ENCODE assay signal across 8 cellular contexts in genomic region chr19:1249298-1249989, GRCh38. TPM values are rescaled to one million over a fixed set of nuclear protein-coding genes. Genes with fewer than 3 reads are reported as not detected.
A peak's percentile ranks its signal among the peaks of the same experiment; 100 is the strongest.
DNase-seq lines count a peak whose midpoint lies in the region; ATAC-seq and TF ChIP-seq lines count a peak whose summit lies in the region.

No MANE protein-coding gene starts in this region.

- H3K4me2 ChIP-seq in IMR-90 (ENCODE audit: low read depth, low read length) (no peak overlapping the region), OCI-LY1 (ENCODE audit: low read length) (peak overlapping the region; percentile 85)

- TF ChIP-seq CTCF in IMR-90 (conservative IDR thresholded peaks at IDR 0.05; ENCODE audit: low read depth, low read length): no peak
- TF ChIP-seq CTCF in OCI-LY1 (IDR thresholded peaks at IDR 0.05; ENCODE audit: low read length): no peak
- no peak for TF ChIP-seq CTCF in epithelial cell of esophagus (IDR thresholded peaks at IDR 0.05; ENCODE audit: insufficient read depth, low read depth, low read length, missing control alignments)
- no peak for TF ChIP-seq CTCF in mucosa of descending colon (IDR thresholded peaks at IDR 0.05)

- H4K91ac ChIP-seq in IMR-90 (ENCODE audit: insufficient read depth, low read depth, low read length): peak overlapping the region; percentile 55; the same call in 1 of the 2 replicates

- peak overlapping the region in 1 of 2 experiments; percentile 48; a peak in 1 of 4 replicates for H4K8ac ChIP-seq in IMR-90 (ENCODE audit: low read depth in 2 of 2, low read length in 2 of 2)

- H3F3A ChIP-seq in OCI-LY1 (ENCODE audit: insufficient read depth, low read length): no peaks in the 10 kb centered on the region

- no TSS peak for BruUV-seq in IMR-90 (replicated peaks; lab: Mats Ljungman, UMichigan)

- dilution Hi-C loops in IMR-90 (cut with HindIII; ENCODE audit: low sequenced_read_pairs, unreplicated experiment): no loop called here

- H3K9ac ChIP-seq in IMR-90 (ENCODE audit: low read depth, low read length) (peak overlapping the region; percentile 78), OCI-LY1 (ENCODE audit: low read length) (peak overlapping the region; percentile 91)

- peaks cover 64% of the 10 kb centered on the region for H4K20me1 ChIP-seq in IMR-90 (ENCODE audit: insufficient read depth, low read length)
- no peaks in the 10 kb centered on the region for H4K20me1 ChIP-seq in OCI-LY1 (ENCODE audit: insufficient read depth, low read length)

- H3K56ac ChIP-seq in IMR-90 (ENCODE audit: extremely low read depth, insufficient read depth, low read length): 0 out of 2 replicates have a peak overlapping the region, but pooled peaks have one; percentile 5

- POLR2A ChIA-PET in IMR-90 (lab: Charles Lee; ENCODE audit: unreplicated experiment): interaction anchor here (0.5 to 1.0 kb wide), 2 partner anchors 9 to 19 kb away, joined by 3 to 4 read pairs; no protein-coding TSS in a partner anchor

- H3K27me3 ChIP-seq in IMR-90 (ENCODE audit: control insufficient read depth, insufficient read depth, low read length) (no peaks in the 10 kb centered on the region), OCI-LY1 (ENCODE audit: insufficient read depth, low read length) (no peaks in the 10 kb centered on the region)

- no peak overlapping the region for H3K23ac ChIP-seq in IMR-90 (ENCODE audit: low read depth, low read length)

- peak overlapping the region; percentile 4; the same call in 1 of the 2 replicates for H2BK120ac ChIP-seq in IMR-90 (ENCODE audit: low read depth, low read length)

- TF ChIP-seq RAD21 in IMR-90 (IDR thresholded peaks at IDR 0.05; ENCODE audit: low read length): no peak

- CTCF ChIA-PET in IMR-90 (lab: Yijun Ruan, JAX): no interaction called here

- no peaks in the 10 kb centered on the region for H3K79me2 ChIP-seq in OCI-LY1 (ENCODE audit: insufficient read depth, low read length)

- H2BK5ac ChIP-seq in IMR-90 (ENCODE audit: low read depth, low read length, poor library complexity, severe bottlenecking): peak overlapping the region; percentile 97

- H3K9me1 ChIP-seq in IMR-90 (ENCODE audit: insufficient read depth, low read length): no peaks in the 10 kb centered on the region

- DNase-seq in COLO829 (ENCODE audit: low spot score): peak; percentile 76
- peak; percentile 96 for DNase-seq in IMR-90
- peak; percentile 91 for DNase-seq in activated T-cell treated with anti-CD3 and anti-CD28 coated beads for 24 hours (ENCODE audit: low read depth)
- DNase-seq in epithelial cell of esophagus (ENCODE audit: low read depth): peak; percentile 96
- peak; percentile 96 to 97 (median 96) for DNase-seq in mucosa of descending colon
- peak; percentile 86 for DNase-seq in stimulated activated CD8-positive, alpha-beta memory T cell treated with anti-CD3 and anti-CD28 coated beads, Interleukin-4, amount 100 ng/mL, for 1 hour (ENCODE audit: low read depth in 2 of 2, low spot score in 1 of 2)

- H4K5ac ChIP-seq in IMR-90 (ENCODE audit: low read depth, low read length): no peak overlapping the region

- no peak overlapping the region for H3K18ac ChIP-seq in IMR-90 (ENCODE audit: low read depth, low read length)

- peaks cover 0 to 36% of the 10 kb centered on the region in 2 experiments; a peak in 2 of 4 replicates for H3K79me1 ChIP-seq in IMR-90 (ENCODE audit: low read depth in 1 of 2, low read length in 2 of 2)

- in situ Hi-C loops in IMR-90 (cut with MboI; ENCODE audit: low sequenced_read_pairs): no loop called here

- ATAC-seq in GM21423 (IDR thresholded peaks at IDR 0.05; ENCODE audit: unreplicated experiment) (peak; percentile 43), IMR-90 (ENCODE audit: low read depth) (peak; percentile 38), mucosa of descending colon (peak; percentile 52)

- no peak overlapping the region for H3K14ac ChIP-seq in IMR-90 (replicated peaks; ENCODE audit: low read depth, low read length)

- peak overlapping the region; percentile 41; the same call in 1 of the 2 replicates for H3K4ac ChIP-seq in IMR-90 (ENCODE audit: low read depth, low read length)

- H3K4me3 ChIP-seq in IMR-90 (ENCODE audit: insufficient read depth, low read depth, low read length) (peak overlapping the region; percentile 94), OCI-LY1 (ENCODE audit: low read depth, low read length, poor library complexity, severe bottlenecking) (peak overlapping the region; percentile 76), epithelial cell of esophagus (ENCODE audit: low read length) (peak overlapping the region; percentile 75), mucosa of descending colon (peak overlapping the region; percentile 56)

- H2AK5ac ChIP-seq in IMR-90 (ENCODE audit: low read depth, low read length): 0 out of 2 replicates have a peak overlapping the region, but pooled peaks have one; percentile 54

- no peak overlapping the region for H2BK20ac ChIP-seq in IMR-90 (ENCODE audit: low read depth, low read length)

- H3K9me3 ChIP-seq in IMR-90 (ENCODE audit: control insufficient read depth, insufficient read depth, low read length): no peaks in the 10 kb centered on the region
- no peaks in the 10 kb centered on the region for H3K9me3 ChIP-seq in OCI-LY1 (ENCODE audit: low read length)
- no peaks in the 10 kb centered on the region for H3K9me3 ChIP-seq in mucosa of descending colon

- intact Hi-C loops in IMR-90 (cut with micrococcal nuclease) (loop anchor here (1.0 kb wide), 1 partner anchor 20 kb away; the partner anchor contains the start of gene CIRBP), mucosa of descending colon (cut with DNase I, micrococcal nuclease) (no loop called here)

- peak overlapping the region; percentile 99 for H2AK9ac ChIP-seq in IMR-90 (replicated peaks; ENCODE audit: low read depth, low read length, poor library complexity)

- H3K27ac ChIP-seq in IMR-90 (ENCODE audit: insufficient read depth, low read length) (peak overlapping the region; percentile 98), OCI-LY1 (ENCODE audit: low read depth, low read length, poor library complexity, severe bottlenecking) (peak overlapping the region; percentile 48)

- TF ChIP-seq POLR2A in IMR-90 (IDR thresholded peaks at IDR 0.05; ENCODE audit: low read depth, low read length): peak; percentile 97

- peak overlapping the region; percentile 82 for H2AFZ ChIP-seq in IMR-90 (replicated peaks; ENCODE audit: low read length, poor library complexity)
- no peak overlapping the region for H2AFZ ChIP-seq in OCI-LY1 (ENCODE audit: low read length)

- H2BK15ac ChIP-seq in IMR-90 (ENCODE audit: low read depth, low read length): no peak overlapping the region

- WGBS in IMR-90 (ENCODE audit: extremely low coverage in 2 of 2, insufficient read length in 1 of 2), 2 experiments: 0% methylated on average over 15 of the region's 102 CpGs; no CpG with 5 or more reads in 1 of the 2 experiments

- H3K4me1 ChIP-seq in IMR-90 (ENCODE audit: control insufficient read depth, insufficient read depth, low read length): peaks cover 20% of the 10 kb centered on the region
- peaks cover 33% of the 10 kb centered on the region for H3K4me1 ChIP-seq in OCI-LY1 (ENCODE audit: insufficient read depth, low read length, severe bottlenecking)
- peaks cover 61% of the 10 kb centered on the region for H3K4me1 ChIP-seq in mucosa of descending colon (ENCODE audit: low read depth)

- H3K36me3 ChIP-seq in IMR-90 (ENCODE audit: control insufficient read depth, insufficient read depth, low read length): peaks cover 30% of the 10 kb centered on the region
- peaks cover 17% of the 10 kb centered on the region for H3K36me3 ChIP-seq in OCI-LY1 (ENCODE audit: insufficient read depth, low read length)
- H3K36me3 ChIP-seq in mucosa of descending colon (ENCODE audit: low read depth): peaks cover 4% of the 10 kb centered on the region

- H3K9me2 ChIP-seq in OCI-LY1 (ENCODE audit: low read depth, low read length): no peaks in the 10 kb centered on the region

TF ChIP-seq in IMR-90, 13 proteins besides CTCF, POLR2A, EP300 and RAD21 (continues in another document):
- no peak; the same call in 1 of the 2 replicates for TF ChIP-seq CHD1 (IDR thresholded peaks at IDR 0.05; ENCODE audit: low read depth, low read length)
- no peak for TF ChIP-seq FOS (IDR thresholded peaks at IDR 0.05; ENCODE audit: low read depth, low read length)
- TF ChIP-seq BHLHE40 (IDR thresholded peaks at IDR 0.05; ENCODE audit: low read depth, low read length): no peak
- no peak for TF ChIP-seq RCOR1 (IDR thresholded peaks at IDR 0.05; ENCODE audit: insufficient replicate concordance, low read length)
- TF ChIP-seq MAZ (IDR thresholded peaks at IDR 0.05; ENCODE audit: borderline replicate concordance, low read depth, low read length): peak; percentile 91

RNA-seq across cellular contexts. Expression of gene MIDN, which starts 1.1 kb away (rescaled TPM):
- total RNA-seq in IMR-90 (2012; rRNA removed) (2.2 and 2.5 TPM in 2 replicates), mucosa of descending colon (100 to 1,000 TPM; 136 to 251 (median 213) TPM)
- polyA plus RNA-seq in IMR-90 (2012; rRNA removed): 24.1 and 26.0 TPM in 2 replicates
- 39.2 and 47.7 TPM in 2 replicates for polyA plus RNA-seq in IMR-90 (2012; cell fraction: cytosol; rRNA removed)
- polyA plus RNA-seq in IMR-90 (2012; cell fraction: nucleus; rRNA removed; ENCODE audit: low replicate concordance): 97.0 and 144 TPM in 2 replicates

RNA-seq across cellular contexts. Expression of gene ATP5F1D, which starts 7.9 kb away (rescaled TPM):
- total RNA-seq in IMR-90 (2012; rRNA removed) (7.3 and 13.6 TPM in 2 replicates), mucosa of descending colon (100 to 1,000 TPM; 302 to 391 (median 378) TPM)
- 140 and 189 TPM in 2 replicates for polyA plus RNA-seq in IMR-90 (2012; rRNA removed)
- 348 and 386 TPM in 2 replicates for polyA plus RNA-seq in IMR-90 (2012; cell fraction: cytosol; rRNA removed)
- polyA plus RNA-seq in IMR-90 (2012; cell fraction: nucleus; rRNA removed; ENCODE audit: low replicate concordance): 72.4 and 213 TPM in 2 replicates

RNA-seq across cellular contexts. Expression of gene CBARP, which starts 11.6 kb away (rescaled TPM):
- total RNA-seq in IMR-90 (2012; rRNA removed): 0.18 and 0.56 TPM in 2 replicates
- polyA plus RNA-seq in IMR-90 (2012; rRNA removed): 3.9 and 8.5 TPM in 2 replicates
- polyA plus RNA-seq in IMR-90 (2012; cell fraction: cytosol; rRNA removed): 3.2 and 7.9 TPM in 2 replicates
- polyA plus RNA-seq in IMR-90 (2012; cell fraction: nucleus; rRNA removed; ENCODE audit: low replicate concordance): 24.1 and 64.4 TPM in 2 replicates
- 1 to 10 TPM in 1 of 3 donors, under 1 TPM in 2; 0.29 to 1.2 (median 0.39) TPM for total RNA-seq in mucosa of descending colon

RNA-seq across cellular contexts. Expression of gene CIRBP, which starts 19.7 kb away (rescaled TPM):
- total RNA-seq in IMR-90 (2012; rRNA removed): 226 and 299 TPM in 2 replicates
- 405 and 542 TPM in 2 replicates for polyA plus RNA-seq in IMR-90 (2012; rRNA removed)
- 562 and 617 TPM in 2 replicates for polyA plus RNA-seq in IMR-90 (2012; cell fraction: cytosol; rRNA removed)
- polyA plus RNA-seq in IMR-90 (2012; cell fraction: nucleus; rRNA removed; ENCODE audit: low replicate concordance): 2,129 and 2,924 TPM in 2 replicates
- total RNA-seq in mucosa of descending colon: 100 to 1,000 TPM; 281 to 507 (median 300) TPM

RNA-seq across cellular contexts. Expression of gene FAM174C, which starts 25.9 kb away (rescaled TPM):
- total RNA-seq in IMR-90 (2012; rRNA removed) (7.5 and 10.6 TPM in 2 replicates), mucosa of descending colon (10 to 100 TPM; 34.2 to 40.1 (median 39.8) TPM)
- polyA plus RNA-seq in IMR-90 (2012; rRNA removed): 61.8 and 93.4 TPM in 2 replicates
- 94.9 and 135 TPM in 2 replicates for polyA plus RNA-seq in IMR-90 (2012; cell fraction: cytosol; rRNA removed)
- 46.6 and 93.7 TPM in 2 replicates for polyA plus RNA-seq in IMR-90 (2012; cell fraction: nucleus; rRNA removed; ENCODE audit: low replicate concordance)

Comparison
In these comparisons a context has a peak if more than half of its experiments do, and no peak if none do; other contexts are left out.
1. Peak in every context shown above with its lines: DNase-seq, ATAC-seq, H3K4me3 ChIP-seq and H3K27ac ChIP-seq.
2. RNA of gene MIDN, which starts 1.1 kb away (total RNA-seq): 136 to 251 TPM in mucosa of descending colon; 2.2 to 2.5 TPM in IMR-90; every median in the first group is over 10 times any median in the second.
3. RNA of gene ATP5F1D, which starts 7.9 kb away (total RNA-seq): 302 to 391 TPM in mucosa of descending colon; 7.3 to 13.6 TPM in IMR-90; every median in the first group is over 10 times any median in the second.